Comparison of ENCODE assay signal across 1 cellular context in the genomic region with DNA sequence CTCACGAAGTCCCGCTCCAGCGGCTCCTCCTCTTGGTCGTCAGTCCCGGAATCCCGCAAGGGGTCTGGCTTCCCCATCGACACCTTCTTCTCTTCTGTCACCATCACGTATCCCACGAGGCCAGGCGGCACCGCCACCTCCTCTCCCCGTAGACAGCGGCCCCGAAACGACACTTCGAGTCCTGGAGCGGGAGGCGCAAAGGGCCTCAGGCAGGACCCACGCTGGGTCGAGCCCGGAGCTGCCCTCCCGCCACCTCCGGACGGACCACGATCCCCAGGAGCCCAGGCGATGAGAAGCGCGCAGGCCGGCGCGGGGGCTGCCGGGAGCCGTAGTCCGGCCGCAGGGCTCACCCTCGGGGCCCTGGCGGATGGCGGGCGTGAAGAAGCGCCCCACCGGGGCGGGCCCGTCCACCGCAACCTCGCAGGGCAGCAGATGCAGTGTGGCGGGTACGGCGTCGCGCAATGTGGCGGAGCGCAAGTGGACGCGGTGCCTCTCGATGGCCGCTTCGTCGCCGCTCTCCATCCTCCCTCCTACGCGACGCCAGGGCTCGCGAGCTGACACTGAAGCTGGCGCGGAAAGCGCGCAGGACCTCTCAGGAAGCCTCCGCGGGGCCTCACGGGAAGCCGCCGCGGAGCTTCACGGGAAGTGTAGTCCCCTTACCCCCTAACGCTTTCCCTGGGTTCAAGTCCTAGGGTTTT.
TF ChIP-seq lines count a peak whose summit lies in the region.

A gene (minus strand): TSS at position 562 of the 698 bp plus-strand sequence. CDS start 40 bp downstream, at position 522.

TF ChIP-seq in K562, 482 proteins besides CTCF, POLR2A, EP300 and RAD21 (continued from another document and continues in another):
- TF ChIP-seq SUPT5H (IDR thresholded peaks at IDR 0.05): peak; percentile 86
- TF ChIP-seq CC2D1A (IDR thresholded peaks at IDR 0.05): no peak
- 0 out of 2 replicates have a peak, but pooled peaks have one; percentile 1 for TF ChIP-seq STAG1 (CRISPR knock-in tag; IDR thresholded peaks at IDR 0.05; ENCODE audit: borderline replicate concordance)
- no peak; the same call in 1 of the 2 replicates for TF ChIP-seq DNMT1 (IDR thresholded peaks at IDR 0.05)
- TF ChIP-seq, protein P1, sequence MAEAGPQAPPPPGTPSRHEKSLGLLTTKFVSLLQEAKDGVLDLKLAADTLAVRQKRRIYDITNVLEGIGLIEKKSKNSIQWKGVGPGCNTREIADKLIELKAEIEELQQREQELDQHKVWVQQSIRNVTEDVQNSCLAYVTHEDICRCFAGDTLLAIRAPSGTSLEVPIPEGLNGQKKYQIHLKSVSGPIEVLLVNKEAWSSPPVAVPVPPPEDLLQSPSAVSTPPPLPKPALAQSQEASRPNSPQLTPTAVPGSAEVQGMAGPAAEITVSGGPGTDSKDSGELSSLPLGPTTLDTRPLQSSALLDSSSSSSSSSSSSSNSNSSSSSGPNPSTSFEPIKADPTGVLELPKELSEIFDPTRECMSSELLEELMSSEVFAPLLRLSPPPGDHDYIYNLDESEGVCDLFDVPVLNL (CRISPR knock-in tag; IDR thresholded peaks at IDR 0.05; ENCODE audit: low read depth): peak; percentile 81; the same call in 1 of the 2 replicates
- no peak for TF ChIP-seq ERF (CRISPR knock-in tag; IDR thresholded peaks at IDR 0.05)
- no peak for TF ChIP-seq ZNF23 (CRISPR knock-in tag; IDR thresholded peaks at IDR 0.05)
- TF ChIP-seq JUND (IDR thresholded peaks at IDR 0.05; ENCODE audit: borderline replicate concordance, low read depth, low read length): peak; percentile 26; the same call in 1 of the 2 replicates
- TF ChIP-seq JUND (tag; IDR thresholded peaks at IDR 0.05; ENCODE audit: borderline replicate concordance, low read depth, low read length): no peak; the same call in 2 of the 3 replicates
- no peak; the same call in 1 of the 2 replicates for TF ChIP-seq ETV1 (tag; conservative IDR thresholded peaks at IDR 0.05; ENCODE audit: low read depth)
- TF ChIP-seq, protein P2, sequence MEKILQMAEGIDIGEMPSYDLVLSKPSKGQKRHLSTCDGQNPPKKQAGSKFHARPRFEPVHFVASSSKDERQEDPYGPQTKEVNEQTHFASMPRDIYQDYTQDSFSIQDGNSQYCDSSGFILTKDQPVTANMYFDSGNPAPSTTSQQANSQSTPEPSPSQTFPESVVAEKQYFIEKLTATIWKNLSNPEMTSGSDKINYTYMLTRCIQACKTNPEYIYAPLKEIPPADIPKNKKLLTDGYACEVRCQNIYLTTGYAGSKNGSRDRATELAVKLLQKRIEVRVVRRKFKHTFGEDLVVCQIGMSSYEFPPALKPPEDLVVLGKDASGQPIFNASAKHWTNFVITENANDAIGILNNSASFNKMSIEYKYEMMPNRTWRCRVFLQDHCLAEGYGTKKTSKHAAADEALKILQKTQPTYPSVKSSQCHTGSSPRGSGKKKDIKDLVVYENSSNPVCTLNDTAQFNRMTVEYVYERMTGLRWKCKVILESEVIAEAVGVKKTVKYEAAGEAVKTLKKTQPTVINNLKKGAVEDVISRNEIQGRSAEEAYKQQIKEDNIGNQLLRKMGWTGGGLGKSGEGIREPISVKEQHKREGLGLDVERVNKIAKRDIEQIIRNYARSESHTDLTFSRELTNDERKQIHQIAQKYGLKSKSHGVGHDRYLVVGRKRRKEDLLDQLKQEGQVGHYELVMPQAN (IDR thresholded peaks at IDR 0.05; ENCODE audit: borderline replicate concordance): 0 out of 2 replicates have a peak, but pooled peaks have one; percentile 71
- TF ChIP-seq, protein P3, sequence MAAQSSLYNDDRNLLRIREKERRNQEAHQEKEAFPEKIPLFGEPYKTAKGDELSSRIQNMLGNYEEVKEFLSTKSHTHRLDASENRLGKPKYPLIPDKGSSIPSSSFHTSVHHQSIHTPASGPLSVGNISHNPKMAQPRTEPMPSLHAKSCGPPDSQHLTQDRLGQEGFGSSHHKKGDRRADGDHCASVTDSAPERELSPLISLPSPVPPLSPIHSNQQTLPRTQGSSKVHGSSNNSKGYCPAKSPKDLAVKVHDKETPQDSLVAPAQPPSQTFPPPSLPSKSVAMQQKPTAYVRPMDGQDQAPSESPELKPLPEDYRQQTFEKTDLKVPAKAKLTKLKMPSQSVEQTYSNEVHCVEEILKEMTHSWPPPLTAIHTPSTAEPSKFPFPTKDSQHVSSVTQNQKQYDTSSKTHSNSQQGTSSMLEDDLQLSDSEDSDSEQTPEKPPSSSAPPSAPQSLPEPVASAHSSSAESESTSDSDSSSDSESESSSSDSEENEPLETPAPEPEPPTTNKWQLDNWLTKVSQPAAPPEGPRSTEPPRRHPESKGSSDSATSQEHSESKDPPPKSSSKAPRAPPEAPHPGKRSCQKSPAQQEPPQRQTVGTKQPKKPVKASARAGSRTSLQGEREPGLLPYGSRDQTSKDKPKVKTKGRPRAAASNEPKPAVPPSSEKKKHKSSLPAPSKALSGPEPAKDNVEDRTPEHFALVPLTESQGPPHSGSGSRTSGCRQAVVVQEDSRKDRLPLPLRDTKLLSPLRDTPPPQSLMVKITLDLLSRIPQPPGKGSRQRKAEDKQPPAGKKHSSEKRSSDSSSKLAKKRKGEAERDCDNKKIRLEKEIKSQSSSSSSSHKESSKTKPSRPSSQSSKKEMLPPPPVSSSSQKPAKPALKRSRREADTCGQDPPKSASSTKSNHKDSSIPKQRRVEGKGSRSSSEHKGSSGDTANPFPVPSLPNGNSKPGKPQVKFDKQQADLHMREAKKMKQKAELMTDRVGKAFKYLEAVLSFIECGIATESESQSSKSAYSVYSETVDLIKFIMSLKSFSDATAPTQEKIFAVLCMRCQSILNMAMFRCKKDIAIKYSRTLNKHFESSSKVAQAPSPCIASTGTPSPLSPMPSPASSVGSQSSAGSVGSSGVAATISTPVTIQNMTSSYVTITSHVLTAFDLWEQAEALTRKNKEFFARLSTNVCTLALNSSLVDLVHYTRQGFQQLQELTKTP (IDR thresholded peaks at IDR 0.05; ENCODE audit: low read depth in 1 of 2, partially characterized antibody in 2 of 2): peak in 1 of 2 experiments; percentile 96
- TF ChIP-seq, protein P4, sequence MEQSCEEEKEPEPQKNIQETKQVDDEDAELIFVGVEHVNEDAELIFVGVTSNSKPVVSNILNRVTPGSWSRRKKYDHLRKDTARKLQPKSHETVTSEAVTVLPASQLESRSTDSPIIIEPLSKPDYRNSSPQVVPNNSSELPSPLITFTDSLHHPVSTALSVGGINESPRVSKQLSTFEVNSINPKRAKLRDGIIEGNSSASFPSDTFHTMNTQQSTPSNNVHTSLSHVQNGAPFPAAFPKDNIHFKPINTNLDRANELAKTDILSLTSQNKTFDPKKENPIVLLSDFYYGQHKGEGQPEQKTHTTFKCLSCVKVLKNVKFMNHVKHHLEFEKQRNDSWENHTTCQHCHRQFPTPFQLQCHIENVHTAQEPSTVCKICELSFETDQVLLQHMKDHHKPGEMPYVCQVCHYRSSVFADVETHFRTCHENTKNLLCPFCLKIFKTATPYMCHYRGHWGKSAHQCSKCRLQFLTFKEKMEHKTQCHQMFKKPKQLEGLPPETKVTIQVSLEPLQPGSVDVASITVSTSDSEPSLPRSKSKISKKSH (CRISPR knock-in tag; IDR thresholded peaks at IDR 0.05): no peak
- no peak for TF ChIP-seq KAT2B (IDR thresholded peaks at IDR 0.05; ENCODE audit: low read depth, low read length)
- no peak for TF ChIP-seq RBM17 (IDR thresholded peaks at IDR 0.05; ENCODE audit: borderline replicate concordance, low read depth, low read length)
- TF ChIP-seq, protein P5, sequence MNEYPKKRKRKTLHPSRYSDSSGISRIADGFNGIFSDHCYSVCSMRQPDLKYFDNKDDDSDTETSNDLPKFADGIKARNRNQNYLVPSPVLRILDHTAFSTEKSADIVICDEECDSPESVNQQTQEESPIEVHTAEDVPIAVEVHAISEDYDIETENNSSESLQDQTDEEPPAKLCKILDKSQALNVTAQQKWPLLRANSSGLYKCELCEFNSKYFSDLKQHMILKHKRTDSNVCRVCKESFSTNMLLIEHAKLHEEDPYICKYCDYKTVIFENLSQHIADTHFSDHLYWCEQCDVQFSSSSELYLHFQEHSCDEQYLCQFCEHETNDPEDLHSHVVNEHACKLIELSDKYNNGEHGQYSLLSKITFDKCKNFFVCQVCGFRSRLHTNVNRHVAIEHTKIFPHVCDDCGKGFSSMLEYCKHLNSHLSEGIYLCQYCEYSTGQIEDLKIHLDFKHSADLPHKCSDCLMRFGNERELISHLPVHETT (CRISPR knock-in tag; conservative IDR thresholded peaks at IDR 0.05 in 1 of 2, IDR thresholded peaks at IDR 0.05 in 1 of 2): peak in 1 of 2 experiments; percentile 79; a peak in 2 of 4 replicates
- TF ChIP-seq, protein P6, sequence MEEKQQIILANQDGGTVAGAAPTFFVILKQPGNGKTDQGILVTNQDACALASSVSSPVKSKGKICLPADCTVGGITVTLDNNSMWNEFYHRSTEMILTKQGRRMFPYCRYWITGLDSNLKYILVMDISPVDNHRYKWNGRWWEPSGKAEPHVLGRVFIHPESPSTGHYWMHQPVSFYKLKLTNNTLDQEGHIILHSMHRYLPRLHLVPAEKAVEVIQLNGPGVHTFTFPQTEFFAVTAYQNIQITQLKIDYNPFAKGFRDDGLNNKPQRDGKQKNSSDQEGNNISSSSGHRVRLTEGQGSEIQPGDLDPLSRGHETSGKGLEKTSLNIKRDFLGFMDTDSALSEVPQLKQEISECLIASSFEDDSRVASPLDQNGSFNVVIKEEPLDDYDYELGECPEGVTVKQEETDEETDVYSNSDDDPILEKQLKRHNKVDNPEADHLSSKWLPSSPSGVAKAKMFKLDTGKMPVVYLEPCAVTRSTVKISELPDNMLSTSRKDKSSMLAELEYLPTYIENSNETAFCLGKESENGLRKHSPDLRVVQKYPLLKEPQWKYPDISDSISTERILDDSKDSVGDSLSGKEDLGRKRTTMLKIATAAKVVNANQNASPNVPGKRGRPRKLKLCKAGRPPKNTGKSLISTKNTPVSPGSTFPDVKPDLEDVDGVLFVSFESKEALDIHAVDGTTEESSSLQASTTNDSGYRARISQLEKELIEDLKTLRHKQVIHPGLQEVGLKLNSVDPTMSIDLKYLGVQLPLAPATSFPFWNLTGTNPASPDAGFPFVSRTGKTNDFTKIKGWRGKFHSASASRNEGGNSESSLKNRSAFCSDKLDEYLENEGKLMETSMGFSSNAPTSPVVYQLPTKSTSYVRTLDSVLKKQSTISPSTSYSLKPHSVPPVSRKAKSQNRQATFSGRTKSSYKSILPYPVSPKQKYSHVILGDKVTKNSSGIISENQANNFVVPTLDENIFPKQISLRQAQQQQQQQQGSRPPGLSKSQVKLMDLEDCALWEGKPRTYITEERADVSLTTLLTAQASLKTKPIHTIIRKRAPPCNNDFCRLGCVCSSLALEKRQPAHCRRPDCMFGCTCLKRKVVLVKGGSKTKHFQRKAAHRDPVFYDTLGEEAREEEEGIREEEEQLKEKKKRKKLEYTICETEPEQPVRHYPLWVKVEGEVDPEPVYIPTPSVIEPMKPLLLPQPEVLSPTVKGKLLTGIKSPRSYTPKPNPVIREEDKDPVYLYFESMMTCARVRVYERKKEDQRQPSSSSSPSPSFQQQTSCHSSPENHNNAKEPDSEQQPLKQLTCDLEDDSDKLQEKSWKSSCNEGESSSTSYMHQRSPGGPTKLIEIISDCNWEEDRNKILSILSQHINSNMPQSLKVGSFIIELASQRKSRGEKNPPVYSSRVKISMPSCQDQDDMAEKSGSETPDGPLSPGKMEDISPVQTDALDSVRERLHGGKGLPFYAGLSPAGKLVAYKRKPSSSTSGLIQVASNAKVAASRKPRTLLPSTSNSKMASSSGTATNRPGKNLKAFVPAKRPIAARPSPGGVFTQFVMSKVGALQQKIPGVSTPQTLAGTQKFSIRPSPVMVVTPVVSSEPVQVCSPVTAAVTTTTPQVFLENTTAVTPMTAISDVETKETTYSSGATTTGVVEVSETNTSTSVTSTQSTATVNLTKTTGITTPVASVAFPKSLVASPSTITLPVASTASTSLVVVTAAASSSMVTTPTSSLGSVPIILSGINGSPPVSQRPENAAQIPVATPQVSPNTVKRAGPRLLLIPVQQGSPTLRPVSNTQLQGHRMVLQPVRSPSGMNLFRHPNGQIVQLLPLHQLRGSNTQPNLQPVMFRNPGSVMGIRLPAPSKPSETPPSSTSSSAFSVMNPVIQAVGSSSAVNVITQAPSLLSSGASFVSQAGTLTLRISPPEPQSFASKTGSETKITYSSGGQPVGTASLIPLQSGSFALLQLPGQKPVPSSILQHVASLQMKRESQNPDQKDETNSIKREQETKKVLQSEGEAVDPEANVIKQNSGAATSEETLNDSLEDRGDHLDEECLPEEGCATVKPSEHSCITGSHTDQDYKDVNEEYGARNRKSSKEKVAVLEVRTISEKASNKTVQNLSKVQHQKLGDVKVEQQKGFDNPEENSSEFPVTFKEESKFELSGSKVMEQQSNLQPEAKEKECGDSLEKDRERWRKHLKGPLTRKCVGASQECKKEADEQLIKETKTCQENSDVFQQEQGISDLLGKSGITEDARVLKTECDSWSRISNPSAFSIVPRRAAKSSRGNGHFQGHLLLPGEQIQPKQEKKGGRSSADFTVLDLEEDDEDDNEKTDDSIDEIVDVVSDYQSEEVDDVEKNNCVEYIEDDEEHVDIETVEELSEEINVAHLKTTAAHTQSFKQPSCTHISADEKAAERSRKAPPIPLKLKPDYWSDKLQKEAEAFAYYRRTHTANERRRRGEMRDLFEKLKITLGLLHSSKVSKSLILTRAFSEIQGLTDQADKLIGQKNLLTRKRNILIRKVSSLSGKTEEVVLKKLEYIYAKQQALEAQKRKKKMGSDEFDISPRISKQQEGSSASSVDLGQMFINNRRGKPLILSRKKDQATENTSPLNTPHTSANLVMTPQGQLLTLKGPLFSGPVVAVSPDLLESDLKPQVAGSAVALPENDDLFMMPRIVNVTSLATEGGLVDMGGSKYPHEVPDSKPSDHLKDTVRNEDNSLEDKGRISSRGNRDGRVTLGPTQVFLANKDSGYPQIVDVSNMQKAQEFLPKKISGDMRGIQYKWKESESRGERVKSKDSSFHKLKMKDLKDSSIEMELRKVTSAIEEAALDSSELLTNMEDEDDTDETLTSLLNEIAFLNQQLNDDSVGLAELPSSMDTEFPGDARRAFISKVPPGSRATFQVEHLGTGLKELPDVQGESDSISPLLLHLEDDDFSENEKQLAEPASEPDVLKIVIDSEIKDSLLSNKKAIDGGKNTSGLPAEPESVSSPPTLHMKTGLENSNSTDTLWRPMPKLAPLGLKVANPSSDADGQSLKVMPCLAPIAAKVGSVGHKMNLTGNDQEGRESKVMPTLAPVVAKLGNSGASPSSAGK (IDR thresholded peaks at IDR 0.05): peak; percentile 69
- TF ChIP-seq MTA1 (IDR thresholded peaks at IDR 0.05; ENCODE audit: borderline replicate concordance): peak; percentile 93
- TF ChIP-seq, protein P7, sequence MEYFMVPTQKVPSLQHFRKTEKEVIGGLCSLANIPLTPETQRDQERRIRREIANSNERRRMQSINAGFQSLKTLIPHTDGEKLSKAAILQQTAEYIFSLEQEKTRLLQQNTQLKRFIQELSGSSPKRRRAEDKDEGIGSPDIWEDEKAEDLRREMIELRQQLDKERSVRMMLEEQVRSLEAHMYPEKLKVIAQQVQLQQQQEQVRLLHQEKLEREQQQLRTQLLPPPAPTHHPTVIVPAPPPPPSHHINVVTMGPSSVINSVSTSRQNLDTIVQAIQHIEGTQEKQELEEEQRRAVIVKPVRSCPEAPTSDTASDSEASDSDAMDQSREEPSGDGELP (CRISPR knock-in tag; IDR thresholded peaks at IDR 0.05; ENCODE audit: borderline replicate concordance): peak; percentile 40; the same call in 1 of the 2 replicates
- no peak for TF ChIP-seq FOXM1 (IDR thresholded peaks at IDR 0.05; ENCODE audit: low read depth)
- no peak for TF ChIP-seq FOXM1 (CRISPR knock-in tag; IDR thresholded peaks at IDR 0.05; ENCODE audit: low read depth)
- peak; percentile 78 for TF ChIP-seq HNRNPLL (IDR thresholded peaks at IDR 0.05; ENCODE audit: low read depth, low read length, poor library complexity, severe bottlenecking)
- TF ChIP-seq GTF2A2 (tag; IDR thresholded peaks at IDR 0.05): no peak
- TF ChIP-seq MTA3 (IDR thresholded peaks at IDR 0.05; ENCODE audit: borderline replicate concordance): peak; percentile 90; the same call in 1 of the 2 replicates
